29 cellular contexts compared by ENCODE assay signal in the genomic region with DNA sequence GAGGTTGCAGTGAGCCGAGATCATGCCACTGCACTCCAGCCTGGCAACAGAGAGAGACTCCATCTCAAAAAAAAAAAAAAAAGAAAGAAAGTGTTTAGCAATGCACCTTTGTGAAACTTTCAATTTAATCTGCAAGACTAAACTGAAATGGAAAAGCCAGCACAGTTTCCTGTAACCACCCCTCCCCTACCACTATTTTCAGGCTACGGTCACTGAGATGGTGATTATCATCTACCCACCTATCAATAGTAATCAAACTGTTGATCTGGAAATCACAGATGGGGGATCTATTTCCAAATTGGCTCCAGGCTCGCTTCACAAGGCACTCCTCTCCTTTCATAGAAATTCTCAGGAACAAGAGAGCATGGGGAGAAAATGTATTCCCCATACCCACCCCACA. TPM values are rescaled to one million over a fixed set of nuclear protein-coding genes. Genes with fewer than 3 reads are reported as not detected.
DNase-seq lines count a peak whose midpoint lies in the region; ATAC-seq, FAIRE-seq and TF ChIP-seq lines count a peak whose summit lies in the region.
"Had no signal": no experiment of that assay in that cellular context is flagged by ENCODE, and none has a peak within 500 bp of the region (broad histone marks: within the 10 kb centered on the region; RNA-seq: fewer than 3 reads in every experiment).

No MANE protein-coding gene starts in this region.

- H3K4me1 ChIP-seq in spleen (peaks cover 0 to 14% (median 0%) of the 10 kb centered on the region in 6 donors), breast epithelium (no peaks in the 10 kb centered on the region)

- CTCF ChIA-PET in T-cell (lab: Charles Lee), result interaction anchor here in 1 of 2 donors (1.5 kb wide), 1 partner anchor 33 kb away, joined by 3 read pairs; no protein-coding TSS in a partner anchor

- H3K27ac Mint-ChIP-seq in T-cell, result peak overlapping the region; percentile 97 to 99
- H3K27ac Mint-ChIP-seq in activated naive CD4-positive, alpha-beta T cell treated with anti-CD3 and anti-CD28 coated beads, Interleukin-2, amount 50 U/mL, for 72 hours, result peak overlapping the region; percentile 91 to 99
- H3K27ac Mint-ChIP-seq: B cell had no signal

- H3K36me3 ChIP-seq in spleen (no peaks in the 10 kb centered on the region), breast epithelium (no peaks in the 10 kb centered on the region)

- H3K27me3 ChIP-seq in spleen (replicated peaks in 1 of 7) (no peaks in the 10 kb centered on the region), breast epithelium (no peaks in the 10 kb centered on the region)

- POLR2A ChIA-PET in T-cell (lab: Charles Lee), result no interaction called here

- no peaks in the 10 kb centered on the region for H3K9me3 ChIP-seq in spleen
- no peaks in the 10 kb centered on the region for H3K9me3 ChIP-seq in breast epithelium
- H3K9me3 ChIP-seq: SK-N-SH had no signal

- DNase-seq in activated T-cell treated with anti-CD3 and anti-CD28 coated beads, Interleukin-2, amount 50 U/mL, for 4 hours, result no peak
- DNase-seq in activated T-cell treated with anti-CD3 and anti-CD28 coated beads for 4 hours (no peak), T-cell (no peak), spleen (no peak), breast epithelium (ENCODE audit: low spot score in 2 of 2) (no peak), T1000 (lab: John Stamatoyannopoulos, UW) (no peak), urothelium cell line (ENCODE audit: low spot score) (no peak)
- peak in 1 of 2 donors; percentile 23 for DNase-seq in activated naive CD4-positive, alpha-beta T cell treated with anti-CD3 and anti-CD28 coated beads, Interleukin-2, amount 50 U/mL, for 72 hours (ENCODE audit: low spot score in 2 of 2)
- DNase-seq: ACHN; activated gamma-delta T cell treated with Interleukin-2 at 50 U/mL for 16 hours; aorta; erythroblast; hypothalamus; NCI-H1436 treated with DMSO at 0.1 percent for 48 hours; NCI-H2081 treated with DMSO at 0.1 percent for 48 hours; NCI-H226; NCI-H526 treated with DMSO at 0.1 percent for 48 hours; NK-92 treated with Interleukin-12 subunit alpha and Interleukin-12 subunit beta, amount 100 ng/mL, for 24 hours; PC-3; retina; SK-N-SH; stimulated activated naive CD4-positive, alpha-beta T cell treated with Interleukin-2 at 50 U/mL for 16 hours had no signal

- WGBS in spleen, 5 donors, result 78 to 86% (median 83%) methylated on average over 2 to 3 of the region's 3 CpGs

- peak in 1 of 2 donors; percentile 9 for ATAC-seq in activated T-cell treated with anti-CD3 and anti-CD28 coated beads, Interleukin-2, amount 50 U/mL, for 4 hours
- ATAC-seq in T-cell (replicated peaks in 1 of 4), result no peak
- peak; percentile 16 to 29 for ATAC-seq in activated naive CD4-positive, alpha-beta T cell treated with anti-CD3 and anti-CD28 coated beads, Interleukin-2, amount 50 U/mL, for 72 hours
- ATAC-seq: left lobe of liver, PC-3 had no signal

- no peak for FAIRE-seq in urothelium cell line (lab: Jason Lieb, UNC)
- FAIRE-seq: GM12892, H54 had no signal

- peak overlapping the region in 5 of 8 donors; percentile 1 to 57 (median 41) for H3K27ac ChIP-seq in spleen
- H3K27ac ChIP-seq in breast epithelium, result no peak overlapping the region
- H3K27ac ChIP-seq: coronary artery, parathyroid adenoma had no signal

- peaks cover 2% of the 10 kb centered on the region for H3K9me3 Mint-ChIP-seq in activated T-cell treated with anti-CD3 and anti-CD28 coated beads, Interleukin-2, amount 50 U/mL, for 4 hours
- peaks cover 0 to under 1% (median 0%) of the 10 kb centered on the region in 3 donors for H3K9me3 Mint-ChIP-seq in T-cell
- H3K9me3 Mint-ChIP-seq in activated naive CD4-positive, alpha-beta T cell treated with anti-CD3 and anti-CD28 coated beads, Interleukin-2, amount 50 U/mL, for 72 hours, result peaks cover 2% of the 10 kb centered on the region in 2 donors
- H3K9me3 Mint-ChIP-seq: neural crest cell had no signal

- H3K4me1 Mint-ChIP-seq in activated T-cell treated with anti-CD3 and anti-CD28 coated beads, Interleukin-2, amount 50 U/mL, for 4 hours (ENCODE audit: low read depth), result peaks cover 91% of the 10 kb centered on the region
- peaks cover 92 to 96% (median 93%) of the 10 kb centered on the region in 3 donors for H3K4me1 Mint-ChIP-seq in T-cell
- H3K4me1 Mint-ChIP-seq: B cell, neural crest cell had no signal

- peaks cover 1% of the 10 kb centered on the region for H3K36me3 Mint-ChIP-seq in activated T-cell treated with anti-CD3 and anti-CD28 coated beads, Interleukin-2, amount 50 U/mL, for 4 hours (ENCODE audit: insufficient read depth)
- H3K36me3 Mint-ChIP-seq in T-cell, result peaks cover 4% of the 10 kb centered on the region
- peaks cover 2 to 10% of the 10 kb centered on the region in 2 donors for H3K36me3 Mint-ChIP-seq in activated naive CD4-positive, alpha-beta T cell treated with anti-CD3 and anti-CD28 coated beads, Interleukin-2, amount 50 U/mL, for 72 hours

- intact Hi-C loops in spleen (cut with DNase I; ENCODE audit: low total_unique reads) (no loop called here), breast epithelium (cut with DNase I; ENCODE audit: low total_unique reads) (no loop called here)

- no peaks in the 10 kb centered on the region for H3K27me3 Mint-ChIP-seq in activated T-cell treated with anti-CD3 and anti-CD28 coated beads, Interleukin-2, amount 50 U/mL, for 4 hours (ENCODE audit: low read depth)
- H3K27me3 Mint-ChIP-seq in T-cell, result no peaks in the 10 kb centered on the region
- H3K27me3 Mint-ChIP-seq: B cell had no signal

- H3K4me3 ChIP-seq in spleen (no peak overlapping the region), breast epithelium (no peak overlapping the region)
- H3K4me3 ChIP-seq: coronary artery had no signal

- TF ChIP-seq CTCF in spleen (IDR thresholded peaks at IDR 0.05 in 8 of 11, conservative IDR thresholded peaks at IDR 0.05 in 3 of 11) (no peak), breast epithelium (IDR thresholded peaks at IDR 0.05) (no peak)

- H3K4me3 Mint-ChIP-seq in activated T-cell treated with anti-CD3 and anti-CD28 coated beads, Interleukin-2, amount 50 U/mL, for 4 hours, result peak overlapping the region; percentile 69
- peak overlapping the region; percentile 19 to 59 (median 49) for H3K4me3 Mint-ChIP-seq in T-cell
- H3K4me3 Mint-ChIP-seq: B cell, neural crest cell had no signal

- no peak for TF ChIP-seq POLR2A in spleen (IDR thresholded peaks at IDR 0.05)
- TF ChIP-seq POLR2A in breast epithelium (IDR thresholded peaks at IDR 0.05), result no peak

RNA-seq across cellular contexts. Expression of a gene that starts 30.6 kb away (rescaled TPM):
- total RNA-seq in activated T-cell treated with anti-CD3 and anti-CD28 coated beads, Interleukin-2, amount 50 U/mL, for 4 hours, result 10 to 100 TPM; 53.5 to 65.8 (median 54.7) TPM
- total RNA-seq in T-cell, result 1,000 to 10,000 TPM in 1 of 5 donors, 100 to 1,000 TPM in 4; 691 to 1,106 (median 924) TPM
- total RNA-seq in activated naive CD4-positive, alpha-beta T cell treated with anti-CD3 and anti-CD28 coated beads, Interleukin-2, amount 50 U/mL, for 72 hours, result 100 to 1,000 TPM; 309 to 314 TPM
- total RNA-seq in spleen, result 100 to 1,000 TPM in 4 of 7 donors, 10 to 100 TPM in 3; 82.3 to 280 (median 130) TPM
- 10 to 100 TPM; 13.5 to 21.8 (median 16.3) TPM for polyA plus RNA-seq in spleen
- 10 to 100 TPM; 10.1 to 26.1 (median 16.7) TPM for total RNA-seq in breast epithelium
- total RNA-seq: neural crest cell had no signal

Comparison
In these comparisons a context has a peak if more than half of its experiments do, and no peak if none do; other contexts are left out.
1. ATAC-seq: peak in activated naive CD4-positive, alpha-beta T cell treated with anti-CD3 and anti-CD28 coated beads, Interleukin-2, amount 50 U/mL, for 72 hours (2 of 2); none in T-cell (0 of 4).
2. H3K27ac ChIP-seq: peak in spleen (5 of 8); none in breast epithelium (0 of 2).